1 cellular context compared by ENCODE assay signal in the genomic region with DNA sequence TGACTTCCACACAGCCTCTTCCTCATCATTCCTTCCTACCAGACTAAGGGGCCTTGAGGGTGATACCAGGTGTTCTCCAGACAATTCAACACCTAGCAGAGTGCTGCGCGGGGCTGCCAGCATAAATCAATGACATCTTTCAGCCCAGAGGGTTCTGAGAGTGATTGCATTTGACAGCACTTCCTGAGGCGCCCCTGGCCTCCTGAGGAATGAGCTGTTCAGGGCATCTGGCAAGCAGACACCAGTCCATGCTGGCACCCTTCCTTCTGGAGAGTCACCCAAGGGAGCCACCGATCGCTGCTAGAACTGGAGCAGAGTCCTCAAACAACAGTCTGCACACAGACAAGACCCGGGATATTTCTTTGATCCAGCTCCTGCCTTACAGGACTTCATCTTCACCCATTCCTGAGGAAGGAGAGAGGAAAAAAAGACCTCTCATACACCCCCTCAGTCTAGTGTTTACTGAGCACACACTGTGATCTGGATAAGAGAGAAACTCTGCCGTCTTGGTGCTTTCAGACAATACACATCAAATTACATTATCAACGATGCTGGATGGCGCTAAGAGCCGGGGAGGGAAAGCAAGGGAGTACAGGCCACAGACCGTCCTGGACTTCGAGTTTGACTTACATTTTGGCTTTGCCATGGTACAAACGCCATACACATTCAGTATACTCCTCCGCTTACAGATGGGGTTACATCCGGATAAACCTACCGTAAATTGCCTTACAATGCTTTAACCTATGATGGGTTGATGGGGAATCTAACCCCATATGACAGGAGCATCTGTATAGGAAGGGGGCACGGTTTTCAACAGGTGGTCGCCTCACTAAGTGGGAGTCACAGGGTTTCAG.
TF ChIP-seq lines count a peak whose summit lies in the region.

No MANE protein-coding gene starts in this region.

TF ChIP-seq in HepG2, 621 proteins besides CTCF, POLR2A, EP300 and RAD21 (continued from another document and continues in another):
- TF ChIP-seq, protein P1, sequence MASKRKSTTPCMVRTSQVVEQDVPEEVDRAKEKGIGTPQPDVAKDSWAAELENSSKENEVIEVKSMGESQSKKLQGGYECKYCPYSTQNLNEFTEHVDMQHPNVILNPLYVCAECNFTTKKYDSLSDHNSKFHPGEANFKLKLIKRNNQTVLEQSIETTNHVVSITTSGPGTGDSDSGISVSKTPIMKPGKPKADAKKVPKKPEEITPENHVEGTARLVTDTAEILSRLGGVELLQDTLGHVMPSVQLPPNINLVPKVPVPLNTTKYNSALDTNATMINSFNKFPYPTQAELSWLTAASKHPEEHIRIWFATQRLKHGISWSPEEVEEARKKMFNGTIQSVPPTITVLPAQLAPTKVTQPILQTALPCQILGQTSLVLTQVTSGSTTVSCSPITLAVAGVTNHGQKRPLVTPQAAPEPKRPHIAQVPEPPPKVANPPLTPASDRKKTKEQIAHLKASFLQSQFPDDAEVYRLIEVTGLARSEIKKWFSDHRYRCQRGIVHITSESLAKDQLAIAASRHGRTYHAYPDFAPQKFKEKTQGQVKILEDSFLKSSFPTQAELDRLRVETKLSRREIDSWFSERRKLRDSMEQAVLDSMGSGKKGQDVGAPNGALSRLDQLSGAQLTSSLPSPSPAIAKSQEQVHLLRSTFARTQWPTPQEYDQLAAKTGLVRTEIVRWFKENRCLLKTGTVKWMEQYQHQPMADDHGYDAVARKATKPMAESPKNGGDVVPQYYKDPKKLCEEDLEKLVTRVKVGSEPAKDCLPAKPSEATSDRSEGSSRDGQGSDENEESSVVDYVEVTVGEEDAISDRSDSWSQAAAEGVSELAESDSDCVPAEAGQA (IDR thresholded peaks at IDR 0.05; ENCODE audit: low read depth): no peak
- TF ChIP-seq, protein P1 (CRISPR knock-in tag; IDR thresholded peaks at IDR 0.05; ENCODE audit: borderline replicate concordance): 0 out of 2 replicates have a peak, but pooled peaks have one; percentile 33
- no peak for TF ChIP-seq ZNF564 (CRISPR knock-in tag; IDR thresholded peaks at IDR 0.05)
- no peak for TF ChIP-seq NFIC (IDR thresholded peaks at IDR 0.05; ENCODE audit: low read length)
- no peak for TF ChIP-seq ZFAT (CRISPR knock-in tag; conservative IDR thresholded peaks at IDR 0.05)
- no peak for TF ChIP-seq TBP (CRISPR knock-in tag; IDR thresholded peaks at IDR 0.05)
- TF ChIP-seq, protein P2, sequence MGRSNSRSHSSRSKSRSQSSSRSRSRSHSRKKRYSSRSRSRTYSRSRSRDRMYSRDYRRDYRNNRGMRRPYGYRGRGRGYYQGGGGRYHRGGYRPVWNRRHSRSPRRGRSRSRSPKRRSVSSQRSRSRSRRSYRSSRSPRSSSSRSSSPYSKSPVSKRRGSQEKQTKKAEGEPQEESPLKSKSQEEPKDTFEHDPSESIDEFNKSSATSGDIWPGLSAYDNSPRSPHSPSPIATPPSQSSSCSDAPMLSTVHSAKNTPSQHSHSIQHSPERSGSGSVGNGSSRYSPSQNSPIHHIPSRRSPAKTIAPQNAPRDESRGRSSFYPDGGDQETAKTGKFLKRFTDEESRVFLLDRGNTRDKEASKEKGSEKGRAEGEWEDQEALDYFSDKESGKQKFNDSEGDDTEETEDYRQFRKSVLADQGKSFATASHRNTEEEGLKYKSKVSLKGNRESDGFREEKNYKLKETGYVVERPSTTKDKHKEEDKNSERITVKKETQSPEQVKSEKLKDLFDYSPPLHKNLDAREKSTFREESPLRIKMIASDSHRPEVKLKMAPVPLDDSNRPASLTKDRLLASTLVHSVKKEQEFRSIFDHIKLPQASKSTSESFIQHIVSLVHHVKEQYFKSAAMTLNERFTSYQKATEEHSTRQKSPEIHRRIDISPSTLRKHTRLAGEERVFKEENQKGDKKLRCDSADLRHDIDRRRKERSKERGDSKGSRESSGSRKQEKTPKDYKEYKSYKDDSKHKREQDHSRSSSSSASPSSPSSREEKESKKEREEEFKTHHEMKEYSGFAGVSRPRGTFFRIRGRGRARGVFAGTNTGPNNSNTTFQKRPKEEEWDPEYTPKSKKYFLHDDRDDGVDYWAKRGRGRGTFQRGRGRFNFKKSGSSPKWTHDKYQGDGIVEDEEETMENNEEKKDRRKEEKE (IDR thresholded peaks at IDR 0.05): no peak
- TF ChIP-seq MED13 (CRISPR knock-in tag; IDR thresholded peaks at IDR 0.05): no peak
- TF ChIP-seq, protein P3, sequence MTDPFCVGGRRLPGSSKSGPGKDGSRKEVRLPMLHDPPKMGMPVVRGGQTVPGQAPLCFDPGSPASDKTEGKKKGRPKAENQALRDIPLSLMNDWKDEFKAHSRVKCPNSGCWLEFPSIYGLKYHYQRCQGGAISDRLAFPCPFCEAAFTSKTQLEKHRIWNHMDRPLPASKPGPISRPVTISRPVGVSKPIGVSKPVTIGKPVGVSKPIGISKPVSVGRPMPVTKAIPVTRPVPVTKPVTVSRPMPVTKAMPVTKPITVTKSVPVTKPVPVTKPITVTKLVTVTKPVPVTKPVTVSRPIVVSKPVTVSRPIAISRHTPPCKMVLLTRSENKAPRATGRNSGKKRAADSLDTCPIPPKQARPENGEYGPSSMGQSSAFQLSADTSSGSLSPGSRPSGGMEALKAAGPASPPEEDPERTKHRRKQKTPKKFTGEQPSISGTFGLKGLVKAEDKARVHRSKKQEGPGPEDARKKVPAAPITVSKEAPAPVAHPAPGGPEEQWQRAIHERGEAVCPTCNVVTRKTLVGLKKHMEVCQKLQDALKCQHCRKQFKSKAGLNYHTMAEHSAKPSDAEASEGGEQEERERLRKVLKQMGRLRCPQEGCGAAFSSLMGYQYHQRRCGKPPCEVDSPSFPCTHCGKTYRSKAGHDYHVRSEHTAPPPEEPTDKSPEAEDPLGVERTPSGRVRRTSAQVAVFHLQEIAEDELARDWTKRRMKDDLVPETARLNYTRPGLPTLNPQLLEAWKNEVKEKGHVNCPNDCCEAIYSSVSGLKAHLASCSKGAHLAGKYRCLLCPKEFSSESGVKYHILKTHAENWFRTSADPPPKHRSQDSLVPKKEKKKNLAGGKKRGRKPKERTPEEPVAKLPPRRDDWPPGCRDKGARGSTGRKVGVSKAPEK (CRISPR knock-in tag; IDR thresholded peaks at IDR 0.05; ENCODE audit: borderline replicate concordance): 0 out of 2 replicates have a peak, but pooled peaks have one; percentile 58
- TF ChIP-seq ZNF224 (CRISPR knock-in tag; IDR thresholded peaks at IDR 0.05): no peak
- TF ChIP-seq, protein P4, sequence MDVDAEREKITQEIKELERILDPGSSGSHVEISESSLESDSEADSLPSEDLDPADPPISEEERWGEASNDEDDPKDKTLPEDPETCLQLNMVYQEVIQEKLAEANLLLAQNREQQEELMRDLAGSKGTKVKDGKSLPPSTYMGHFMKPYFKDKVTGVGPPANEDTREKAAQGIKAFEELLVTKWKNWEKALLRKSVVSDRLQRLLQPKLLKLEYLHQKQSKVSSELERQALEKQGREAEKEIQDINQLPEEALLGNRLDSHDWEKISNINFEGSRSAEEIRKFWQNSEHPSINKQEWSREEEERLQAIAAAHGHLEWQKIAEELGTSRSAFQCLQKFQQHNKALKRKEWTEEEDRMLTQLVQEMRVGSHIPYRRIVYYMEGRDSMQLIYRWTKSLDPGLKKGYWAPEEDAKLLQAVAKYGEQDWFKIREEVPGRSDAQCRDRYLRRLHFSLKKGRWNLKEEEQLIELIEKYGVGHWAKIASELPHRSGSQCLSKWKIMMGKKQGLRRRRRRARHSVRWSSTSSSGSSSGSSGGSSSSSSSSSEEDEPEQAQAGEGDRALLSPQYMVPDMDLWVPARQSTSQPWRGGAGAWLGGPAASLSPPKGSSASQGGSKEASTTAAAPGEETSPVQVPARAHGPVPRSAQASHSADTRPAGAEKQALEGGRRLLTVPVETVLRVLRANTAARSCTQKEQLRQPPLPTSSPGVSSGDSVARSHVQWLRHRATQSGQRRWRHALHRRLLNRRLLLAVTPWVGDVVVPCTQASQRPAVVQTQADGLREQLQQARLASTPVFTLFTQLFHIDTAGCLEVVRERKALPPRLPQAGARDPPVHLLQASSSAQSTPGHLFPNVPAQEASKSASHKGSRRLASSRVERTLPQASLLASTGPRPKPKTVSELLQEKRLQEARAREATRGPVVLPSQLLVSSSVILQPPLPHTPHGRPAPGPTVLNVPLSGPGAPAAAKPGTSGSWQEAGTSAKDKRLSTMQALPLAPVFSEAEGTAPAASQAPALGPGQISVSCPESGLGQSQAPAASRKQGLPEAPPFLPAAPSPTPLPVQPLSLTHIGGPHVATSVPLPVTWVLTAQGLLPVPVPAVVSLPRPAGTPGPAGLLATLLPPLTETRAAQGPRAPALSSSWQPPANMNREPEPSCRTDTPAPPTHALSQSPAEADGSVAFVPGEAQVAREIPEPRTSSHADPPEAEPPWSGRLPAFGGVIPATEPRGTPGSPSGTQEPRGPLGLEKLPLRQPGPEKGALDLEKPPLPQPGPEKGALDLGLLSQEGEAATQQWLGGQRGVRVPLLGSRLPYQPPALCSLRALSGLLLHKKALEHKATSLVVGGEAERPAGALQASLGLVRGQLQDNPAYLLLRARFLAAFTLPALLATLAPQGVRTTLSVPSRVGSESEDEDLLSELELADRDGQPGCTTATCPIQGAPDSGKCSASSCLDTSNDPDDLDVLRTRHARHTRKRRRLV (CRISPR knock-in tag; IDR thresholded peaks at IDR 0.05): no peak
- TF ChIP-seq SIN3A (IDR thresholded peaks at IDR 0.05; ENCODE audit: borderline replicate concordance, low read depth, low read length): no peak
- TF ChIP-seq NBN (conservative IDR thresholded peaks at IDR 0.05): no peak
- TF ChIP-seq, protein P5, sequence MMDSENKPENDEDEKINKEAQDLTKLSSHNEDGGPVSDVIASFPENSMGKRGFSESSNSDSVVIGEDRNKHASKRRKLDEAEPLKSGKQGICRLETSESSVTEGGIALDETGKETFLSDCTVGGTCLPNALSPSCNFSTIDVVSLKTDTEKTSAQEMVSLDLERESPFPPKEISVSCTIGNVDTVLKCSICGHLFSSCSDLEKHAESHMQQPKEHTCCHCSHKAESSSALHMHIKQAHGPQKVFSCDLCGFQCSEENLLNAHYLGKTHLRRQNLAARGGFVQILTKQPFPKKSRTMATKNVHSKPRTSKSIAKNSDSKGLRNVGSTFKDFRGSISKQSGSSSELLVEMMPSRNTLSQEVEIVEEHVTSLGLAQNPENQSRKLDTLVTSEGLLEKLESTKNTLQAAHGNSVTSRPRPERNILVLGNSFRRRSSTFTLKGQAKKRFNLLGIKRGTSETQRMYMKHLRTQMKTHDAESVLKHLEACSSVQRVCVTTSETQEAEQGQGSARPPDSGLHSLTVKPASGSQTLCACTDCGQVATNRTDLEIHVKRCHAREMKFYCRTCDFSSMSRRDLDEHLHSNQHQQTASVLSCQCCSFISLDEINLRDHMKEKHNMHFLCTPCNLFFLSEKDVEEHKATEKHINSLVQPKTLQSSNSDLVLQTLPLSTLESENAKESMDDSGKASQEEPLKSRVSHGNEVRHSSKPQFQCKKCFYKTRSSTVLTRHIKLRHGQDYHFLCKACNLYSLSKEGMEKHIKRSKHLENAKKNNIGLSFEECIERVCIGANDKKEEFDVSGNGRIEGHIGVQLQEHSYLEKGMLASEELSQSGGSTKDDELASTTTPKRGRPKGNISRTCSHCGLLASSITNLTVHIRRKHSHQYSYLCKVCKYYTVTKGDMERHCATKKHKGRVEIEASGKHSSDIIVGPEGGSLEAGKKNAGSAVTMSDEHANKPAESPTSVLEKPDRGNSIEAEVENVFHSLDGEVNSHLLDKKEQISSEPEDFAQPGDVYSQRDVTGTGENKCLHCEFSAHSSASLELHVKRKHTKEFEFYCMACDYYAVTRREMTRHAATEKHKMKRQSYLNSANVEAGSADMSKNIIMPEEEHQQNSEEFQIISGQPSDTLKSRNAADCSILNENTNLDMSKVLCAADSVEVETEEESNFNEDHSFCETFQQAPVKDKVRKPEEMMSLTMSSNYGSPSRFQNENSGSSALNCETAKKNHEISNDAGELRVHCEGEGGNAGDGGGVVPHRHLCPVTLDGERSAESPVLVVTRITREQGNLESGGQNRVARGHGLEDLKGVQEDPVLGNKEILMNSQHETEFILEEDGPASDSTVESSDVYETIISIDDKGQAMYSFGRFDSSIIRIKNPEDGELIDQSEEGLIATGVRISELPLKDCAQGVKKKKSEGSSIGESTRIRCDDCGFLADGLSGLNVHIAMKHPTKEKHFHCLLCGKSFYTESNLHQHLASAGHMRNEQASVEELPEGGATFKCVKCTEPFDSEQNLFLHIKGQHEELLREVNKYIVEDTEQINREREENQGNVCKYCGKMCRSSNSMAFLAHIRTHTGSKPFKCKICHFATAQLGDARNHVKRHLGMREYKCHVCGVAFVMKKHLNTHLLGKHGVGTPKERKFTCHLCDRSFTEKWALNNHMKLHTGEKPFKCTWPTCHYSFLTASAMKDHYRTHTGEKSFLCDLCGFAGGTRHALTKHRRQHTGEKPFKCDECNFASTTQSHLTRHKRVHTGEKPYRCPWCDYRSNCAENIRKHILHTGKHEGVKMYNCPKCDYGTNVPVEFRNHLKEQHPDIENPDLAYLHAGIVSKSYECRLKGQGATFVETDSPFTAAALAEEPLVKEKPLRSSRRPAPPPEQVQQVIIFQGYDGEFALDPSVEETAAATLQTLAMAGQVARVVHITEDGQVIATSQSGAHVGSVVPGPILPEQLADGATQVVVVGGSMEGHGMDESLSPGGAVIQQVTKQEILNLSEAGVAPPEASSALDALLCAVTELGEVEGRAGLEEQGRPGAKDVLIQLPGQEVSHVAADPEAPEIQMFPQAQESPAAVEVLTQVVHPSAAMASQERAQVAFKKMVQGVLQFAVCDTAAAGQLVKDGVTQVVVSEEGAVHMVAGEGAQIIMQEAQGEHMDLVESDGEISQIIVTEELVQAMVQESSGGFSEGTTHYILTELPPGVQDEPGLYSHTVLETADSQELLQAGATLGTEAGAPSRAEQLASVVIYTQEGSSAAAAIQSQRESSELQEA (CRISPR knock-in tag; IDR thresholded peaks at IDR 0.05; ENCODE audit: not compliant biosample characterization): no peak
- TF ChIP-seq FOXK2 (IDR thresholded peaks at IDR 0.05): no peak
- no peak for TF ChIP-seq SALL1 (CRISPR knock-in tag; IDR thresholded peaks at IDR 0.05)
